Comparison of ENCODE assay signal across 7 cellular contexts in genomic region chr4:2745981-2746806, GRCh38. TPM values are rescaled to one million over a fixed set of nuclear protein-coding genes. Genes with fewer than 3 reads are reported as not detected.
A peak's percentile ranks its signal among the peaks of the same experiment; 100 is the strongest.
DNase-seq lines count a peak whose midpoint lies in the region; ATAC-seq and TF ChIP-seq lines count a peak whose summit lies in the region.

No MANE protein-coding gene starts in this region.

- peaks cover 59% of the 10 kb centered on the region for H3K36me3 Mint-ChIP-seq in T-helper 2 cell treated with Interferon-gamma antibody and Interleukin-4, amounts not matched to agents 5 μg/mL and 100 μg/mL, for 36 hours (ENCODE audit: low read depth)
- H3K36me3 Mint-ChIP-seq in type B pancreatic cell = peaks cover 4% of the 10 kb centered on the region

- no peak for TF ChIP-seq CTCF in type B pancreatic cell (conservative IDR thresholded peaks at IDR 0.05)

- ATAC-seq in GM18909 (IDR thresholded peaks at IDR 0.05; ENCODE audit: poor library complexity, unreplicated experiment) = peak; percentile 91
- ATAC-seq in HG03095 (IDR thresholded peaks at IDR 0.05; ENCODE audit: unreplicated experiment) = peak; percentile 93

- no peak overlapping the region for H3K4me3 ChIP-seq in muscle layer of duodenum (ENCODE audit: low read depth in 1 of 2, low read length in 2 of 2)

- peaks cover 6% of the 10 kb centered on the region in 2 donors for H3K4me1 ChIP-seq in muscle layer of duodenum (ENCODE audit: control insufficient read depth in 1 of 2, insufficient read depth in 2 of 2, low read length in 2 of 2)

- peak overlapping the region; percentile 20 for H3K27ac ChIP-seq in muscle layer of duodenum (ENCODE audit: low read length)

- no peaks in the 10 kb centered on the region for H3K9me3 Mint-ChIP-seq in T-helper 2 cell treated with Interferon-gamma antibody and Interleukin-4, amounts not matched to agents 5 μg/mL and 100 μg/mL, for 36 hours
- no peaks in the 10 kb centered on the region for H3K9me3 Mint-ChIP-seq in type B pancreatic cell

- peak; percentile 98 for DNase-seq in T-helper 2 cell treated with Interferon-gamma antibody and Interleukin-4, amounts not matched to agents 5 μg/mL and 100 μg/mL, for 36 hours (ENCODE audit: low spot score)
- peak; percentile 75 for DNase-seq in astrocyte of the hippocampus (ENCODE audit: low read depth, low spot score)
- DNase-seq in type B pancreatic cell (ENCODE audit: extremely low spot score, unreplicated experiment) = no peak
- no peak for DNase-seq in NCI-H446 treated with DMSO at 0.1 percent for 48 hours (lab: John Stamatoyannopoulos, UW)

- no peaks in the 10 kb centered on the region for H3K9me3 ChIP-seq in muscle layer of duodenum (ENCODE audit: control insufficient read depth in 1 of 2, low read length in 2 of 2)

- H3K4me3 Mint-ChIP-seq in T-helper 2 cell treated with Interferon-gamma antibody and Interleukin-4, amounts not matched to agents 5 μg/mL and 100 μg/mL, for 36 hours = peak overlapping the region; percentile 69
- no peak overlapping the region for H3K4me3 Mint-ChIP-seq in type B pancreatic cell

- no peaks in the 10 kb centered on the region for H3K27me3 Mint-ChIP-seq in T-helper 2 cell treated with Interferon-gamma antibody and Interleukin-4, amounts not matched to agents 5 μg/mL and 100 μg/mL, for 36 hours (ENCODE audit: low read depth)
- H3K27me3 Mint-ChIP-seq in type B pancreatic cell = no peaks in the 10 kb centered on the region

- H3K4me1 Mint-ChIP-seq in T-helper 2 cell treated with Interferon-gamma antibody and Interleukin-4, amounts not matched to agents 5 μg/mL and 100 μg/mL, for 36 hours (ENCODE audit: low read depth) = peaks cover 34% of the 10 kb centered on the region
- no peaks in the 10 kb centered on the region for H3K4me1 Mint-ChIP-seq in type B pancreatic cell (ENCODE audit: unreplicated experiment)

- H3K27me3 ChIP-seq in muscle layer of duodenum (ENCODE audit: low read depth, low read length) = no peaks in the 10 kb centered on the region

- H3K27ac Mint-ChIP-seq in T-helper 2 cell treated with Interferon-gamma antibody and Interleukin-4, amounts not matched to agents 5 μg/mL and 100 μg/mL, for 36 hours = peak overlapping the region; percentile 89
- peak overlapping the region; percentile 18 for H3K27ac Mint-ChIP-seq in type B pancreatic cell

- peaks cover 44 to 66% of the 10 kb centered on the region in 2 donors for H3K36me3 ChIP-seq in muscle layer of duodenum (ENCODE audit: control insufficient read depth in 1 of 2, insufficient read depth in 2 of 2, low read length in 2 of 2)

RNA-seq across cellular contexts. Expression of gene TNIP2, which starts 9.9 kb away (rescaled TPM):
- 25.3 and 26.1 TPM in 2 replicates for total RNA-seq in type B pancreatic cell (ENCODE audit: low replicate concordance)

RNA-seq across cellular contexts. Expression of gene SH3BP2, which starts 46.7 kb away (rescaled TPM):
- 31.4 and 45.4 TPM in 2 replicates for total RNA-seq in type B pancreatic cell (ENCODE audit: low replicate concordance)

Comparison
In these comparisons a context has a peak if more than half of its experiments do, and no peak if none do; other contexts are left out.
1. DNase-seq: peak in T-helper 2 cell treated with Interferon-gamma antibody and Interleukin-4, amounts not matched to agents 5 μg/mL and 100 μg/mL, for 36 hours (single experiment) and astrocyte of the hippocampus (single experiment); none in type B pancreatic cell (single experiment) and NCI-H446 treated with DMSO at 0.1 percent for 48 hours (single experiment).